Comparison of ENCODE assay signal across 8 cellular contexts in the genomic region with DNA sequence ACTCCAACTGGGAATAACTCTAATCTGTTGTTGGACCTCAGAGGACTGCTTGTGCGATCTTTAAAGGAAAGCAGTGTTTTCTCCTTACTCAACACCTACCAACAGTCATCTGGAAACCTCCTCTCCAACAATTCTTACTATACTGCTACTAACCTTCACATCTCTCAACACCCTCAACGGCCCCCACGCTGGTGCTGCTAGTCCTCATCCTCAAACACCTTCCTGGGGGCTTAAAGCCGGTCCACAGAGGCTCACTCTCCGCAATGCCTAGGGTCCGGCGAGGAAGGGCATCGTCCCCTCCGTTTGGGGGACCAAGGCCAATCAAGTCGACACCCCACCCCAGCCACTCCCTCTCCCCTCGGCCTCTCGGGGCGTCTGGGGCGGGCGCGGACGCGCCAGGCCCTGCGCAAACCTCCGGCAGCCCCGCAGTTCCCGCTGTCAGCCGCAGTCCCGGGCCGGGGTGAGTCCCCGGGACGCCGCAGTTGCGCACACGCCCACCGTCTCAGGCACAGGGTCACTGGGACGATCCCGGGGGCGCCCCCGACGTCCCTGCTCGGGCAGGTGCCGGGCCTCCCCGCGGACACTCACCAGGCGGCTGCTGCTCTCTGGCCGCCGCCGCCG. TPM values are rescaled to one million over a fixed set of nuclear protein-coding genes. Genes with fewer than 3 reads are reported as not detected.
DNase-seq lines count a peak whose midpoint lies in the region; ATAC-seq and TF ChIP-seq lines count a peak whose summit lies in the region.

No MANE protein-coding gene starts in this region.

- peaks cover 13% of the 10 kb centered on the region for H3K36me3 Mint-ChIP-seq in activated T-helper 1 cell treated with anti-CD3 and anti-CD28 coated beads, Interleukin-12 subunit alpha, Interleukin-12 subunit beta, Interleukin-2, Interleukin-4 antibody, amounts not matched to agents 30 ng/mL and 10 ng/mL and 1 ng/mL, durations not matched to agents 14 hours and 24 hours and 36 hours (ENCODE audit: low read depth)
- H3K36me3 Mint-ChIP-seq in glutamatergic neuron (ENCODE audit: unreplicated experiment): no peaks in the 10 kb centered on the region

- peaks cover 35% of the 10 kb centered on the region for H3K4me1 Mint-ChIP-seq in activated T-helper 1 cell treated with anti-CD3 and anti-CD28 coated beads, Interleukin-12 subunit alpha, Interleukin-12 subunit beta, Interleukin-2, Interleukin-4 antibody, amounts not matched to agents 30 ng/mL and 10 ng/mL and 1 ng/mL, durations not matched to agents 14 hours and 24 hours and 36 hours (ENCODE audit: low read depth)
- H3K4me1 Mint-ChIP-seq in glutamatergic neuron (ENCODE audit: low read depth, unreplicated experiment): peaks cover 5% of the 10 kb centered on the region

- ATAC-seq in GM21619 (IDR thresholded peaks at IDR 0.05; ENCODE audit: unreplicated experiment): peak; percentile 28

- peak; percentile 30 for DNase-seq in GM03348 (ENCODE audit: low spot score)
- DNase-seq in KBM-7: peak; percentile 49
- peak; percentile 7 for DNase-seq in activated T-helper 1 cell treated with anti-CD3 and anti-CD28 coated beads, Interleukin-12 subunit alpha, Interleukin-12 subunit beta, Interleukin-2, Interleukin-4 antibody, amounts not matched to agents 30 ng/mL and 10 ng/mL and 1 ng/mL, durations not matched to agents 14 hours and 24 hours and 36 hours (ENCODE audit: low spot score)
- DNase-seq in glutamatergic neuron: no peak
- peak; percentile 10 for DNase-seq in pons (ENCODE audit: low spot score)
- DNase-seq in HPDE6-E6E7 (ENCODE audit: extremely low spot score): no peak
- no peak for DNase-seq in NOMO-1 (lab: John Stamatoyannopoulos, UW; ENCODE audit: unreplicated experiment in 2 of 2)

- H3K4me3 Mint-ChIP-seq in activated T-helper 1 cell treated with anti-CD3 and anti-CD28 coated beads, Interleukin-12 subunit alpha, Interleukin-12 subunit beta, Interleukin-2, Interleukin-4 antibody, amounts not matched to agents 30 ng/mL and 10 ng/mL and 1 ng/mL, durations not matched to agents 14 hours and 24 hours and 36 hours: peak overlapping the region; percentile 89
- H3K4me3 Mint-ChIP-seq in glutamatergic neuron (ENCODE audit: unreplicated experiment): peak overlapping the region; percentile 85

- intact Hi-C loops in activated T-helper 1 cell treated with anti-CD3 and anti-CD28 coated beads, Interleukin-12 subunit alpha, Interleukin-12 subunit beta, Interleukin-2, Interleukin-4 antibody, amounts not matched to agents 30 ng/mL and 10 ng/mL and 1 ng/mL, durations not matched to agents 14 hours and 24 hours and 36 hours (cut with micrococcal nuclease): loop anchor here (1.0 to 2.0 kb wide), 6 partner anchors 7 to 311 kb away; partner anchors contain the start of gene TASL

- TF ChIP-seq CTCF in glutamatergic neuron (IDR thresholded peaks at IDR 0.05; ENCODE audit: partially characterized antibody, unreplicated experiment): no peak

- H3K27me3 Mint-ChIP-seq in activated T-helper 1 cell treated with anti-CD3 and anti-CD28 coated beads, Interleukin-12 subunit alpha, Interleukin-12 subunit beta, Interleukin-2, Interleukin-4 antibody, amounts not matched to agents 30 ng/mL and 10 ng/mL and 1 ng/mL, durations not matched to agents 14 hours and 24 hours and 36 hours (ENCODE audit: insufficient read depth): no peaks in the 10 kb centered on the region
- H3K27me3 Mint-ChIP-seq in glutamatergic neuron (ENCODE audit: unreplicated experiment): no peaks in the 10 kb centered on the region

- peak overlapping the region; percentile 90 for H3K27ac Mint-ChIP-seq in activated T-helper 1 cell treated with anti-CD3 and anti-CD28 coated beads, Interleukin-12 subunit alpha, Interleukin-12 subunit beta, Interleukin-2, Interleukin-4 antibody, amounts not matched to agents 30 ng/mL and 10 ng/mL and 1 ng/mL, durations not matched to agents 14 hours and 24 hours and 36 hours
- no peak overlapping the region for H3K27ac Mint-ChIP-seq in glutamatergic neuron (ENCODE audit: unreplicated experiment)

- in situ Hi-C loops in KBM-7 (cut with MboI; ENCODE audit: low pct_unique_long_range_greater_than_20kb, low sequenced_read_pairs): no loop called here

- H3K9me3 Mint-ChIP-seq in activated T-helper 1 cell treated with anti-CD3 and anti-CD28 coated beads, Interleukin-12 subunit alpha, Interleukin-12 subunit beta, Interleukin-2, Interleukin-4 antibody, amounts not matched to agents 30 ng/mL and 10 ng/mL and 1 ng/mL, durations not matched to agents 14 hours and 24 hours and 36 hours: no peaks in the 10 kb centered on the region
- peaks cover 4% of the 10 kb centered on the region for H3K9me3 Mint-ChIP-seq in glutamatergic neuron (ENCODE audit: unreplicated experiment)

RNA-seq across cellular contexts. Expression of gene TAB3, which starts 0.4 kb away (rescaled TPM):
- 23.7 and 24.4 TPM in 2 replicates for total RNA-seq in activated T-helper 1 cell treated with anti-CD3 and anti-CD28 coated beads, Interleukin-12 subunit alpha, Interleukin-12 subunit beta, Interleukin-2, Interleukin-4 antibody, amounts not matched to agents 30 ng/mL and 10 ng/mL and 1 ng/mL, durations not matched to agents 14 hours and 24 hours and 36 hours
- total RNA-seq in glutamatergic neuron (ENCODE audit: unreplicated experiment): 19.9 TPM

Comparison
In these comparisons a context has a peak if more than half of its experiments do, and no peak if none do; other contexts are left out.
1. DNase-seq: peak in GM03348 (single experiment), KBM-7 (single experiment), activated T-helper 1 cell treated with anti-CD3 and anti-CD28 coated beads, Interleukin-12 subunit alpha, Interleukin-12 subunit beta, Interleukin-2, Interleukin-4 antibody, amounts not matched to agents 30 ng/mL and 10 ng/mL and 1 ng/mL, durations not matched to agents 14 hours and 24 hours and 36 hours (single experiment) and pons (single experiment); none in glutamatergic neuron (single experiment), HPDE6-E6E7 (single experiment) and NOMO-1 (0 of 2).